In the genomic region with DNA sequence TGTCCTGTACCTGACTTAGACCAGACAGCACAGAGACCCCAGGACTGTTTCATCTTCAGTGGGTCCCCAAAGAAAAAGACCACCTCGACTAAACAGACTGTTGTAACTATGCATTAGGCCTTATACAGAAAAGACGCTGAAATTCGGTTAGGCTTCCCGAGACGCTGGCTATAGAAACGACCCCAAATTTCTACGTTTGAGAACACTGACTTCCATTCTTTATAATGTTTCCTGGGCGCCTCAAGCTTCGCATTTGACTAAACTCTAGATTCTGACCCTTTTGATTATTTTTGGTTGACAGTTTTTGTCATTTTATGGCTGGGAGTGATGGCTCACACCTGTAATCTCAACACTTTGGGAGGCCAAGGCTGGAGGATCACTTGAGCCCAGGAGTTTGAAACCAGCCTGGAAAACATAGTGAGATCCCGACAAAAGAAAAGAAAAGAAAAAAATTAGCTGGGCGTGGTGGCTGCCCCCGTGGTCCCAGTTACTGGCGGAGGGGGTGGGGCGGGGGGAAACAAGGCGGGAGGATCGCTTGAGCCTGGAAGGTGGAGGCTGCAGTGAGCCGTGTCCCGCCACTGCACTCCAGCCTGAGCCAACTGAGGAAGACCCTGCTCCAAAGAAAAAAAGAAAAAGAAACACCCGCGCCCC, we compare ENCODE assay signal across 8 cellular contexts. TPM values are rescaled to one million over a fixed set of nuclear protein-coding genes. Genes with fewer than 3 reads are reported as not detected.
DNase-seq lines count a peak whose midpoint lies in the region; ATAC-seq and TF ChIP-seq lines count a peak whose summit lies in the region.

No MANE protein-coding gene starts in this region.

- H3K36me3 ChIP-seq in iPS DF 6.9 (ENCODE audit: control insufficient read depth, insufficient read depth, low read length) = no peaks in the 10 kb centered on the region

- H3K36me3 Mint-ChIP-seq in HFFc6 (ENCODE audit: low read depth) = no peaks in the 10 kb centered on the region; the same call in 1 of the 2 replicates
- peaks cover 22% of the 10 kb centered on the region for H3K36me3 Mint-ChIP-seq in activated CD8-positive, alpha-beta T cell treated with anti-CD3 and anti-CD28 coated beads, Interleukin-2, amount 10 ng/mL, durations not matched to agents 7 days and 5 days (ENCODE audit: low read depth)
- peaks cover 32% of the 10 kb centered on the region for H3K36me3 Mint-ChIP-seq in stimulated activated effector memory CD8-positive, alpha-beta T cell treated with anti-CD3 and anti-CD28 coated beads, Interleukin-12 subunit alpha, Interleukin-12 subunit beta, amount 100 ng/mL, for 72 hours

- no peak for TF ChIP-seq CTCF in HFFc6 (IDR thresholded peaks at IDR 0.05)

- H3K4me1 Mint-ChIP-seq in HFFc6 (ENCODE audit: low read depth) = peaks cover 66% of the 10 kb centered on the region
- H3K4me1 Mint-ChIP-seq in activated CD8-positive, alpha-beta T cell treated with anti-CD3 and anti-CD28 coated beads, Interleukin-2, amount 10 ng/mL, durations not matched to agents 7 days and 5 days (ENCODE audit: low read depth) = peaks cover 42% of the 10 kb centered on the region
- peaks cover 45% of the 10 kb centered on the region for H3K4me1 Mint-ChIP-seq in stimulated activated effector memory CD8-positive, alpha-beta T cell treated with anti-CD3 and anti-CD28 coated beads, Interleukin-12 subunit alpha, Interleukin-12 subunit beta, amount 100 ng/mL, for 72 hours

- H3K9me3 Mint-ChIP-seq in HFFc6 = no peaks in the 10 kb centered on the region
- H3K9me3 Mint-ChIP-seq in activated CD8-positive, alpha-beta T cell treated with anti-CD3 and anti-CD28 coated beads, Interleukin-2, amount 10 ng/mL, durations not matched to agents 7 days and 5 days (ENCODE audit: insufficient read depth) = no peaks in the 10 kb centered on the region
- no peaks in the 10 kb centered on the region for H3K9me3 Mint-ChIP-seq in stimulated activated effector memory CD8-positive, alpha-beta T cell treated with anti-CD3 and anti-CD28 coated beads, Interleukin-12 subunit alpha, Interleukin-12 subunit beta, amount 100 ng/mL, for 72 hours

- no peak for DNase-seq in HFFc6
- no peak for DNase-seq in activated CD8-positive, alpha-beta T cell treated with anti-CD3 and anti-CD28 coated beads, Interleukin-2, amount 10 ng/mL, durations not matched to agents 7 days and 5 days
- no peak for DNase-seq in iPS DF 6.9 (ENCODE audit: low read depth, low spot score)
- no peak for DNase-seq in stimulated activated effector memory CD8-positive, alpha-beta T cell treated with anti-CD3 and anti-CD28 coated beads, Interleukin-12 subunit alpha, Interleukin-12 subunit beta, amount 100 ng/mL, for 72 hours (ENCODE audit: low spot score in 2 of 2)
- no peak for DNase-seq in cerebellar nuclear complex (lab: John Stamatoyannopoulos, UW)
- DNase-seq in glomerular visceral epithelial cell (ENCODE audit: extremely low spot score) = no peak
- DNase-seq in NCI-H345 (lab: John Stamatoyannopoulos, UW) = no peak
- DNase-seq in NCI-H1092 treated with DMSO at 0.1 percent for 48 hours (lab: John Stamatoyannopoulos, UW) = no peak

- no CpG with 5 or more reads among the region's 20 CpGs for WGBS in iPS DF 6.9 (ENCODE audit: insufficient coverage, insufficient read length)

- no peak for ATAC-seq in activated CD8-positive, alpha-beta T cell treated with anti-CD3 and anti-CD28 coated beads, Interleukin-2, amount 10 ng/mL, durations not matched to agents 7 days and 5 days
- no peak for ATAC-seq in stimulated activated effector memory CD8-positive, alpha-beta T cell treated with anti-CD3 and anti-CD28 coated beads, Interleukin-12 subunit alpha, Interleukin-12 subunit beta, amount 100 ng/mL, for 72 hours

- peak overlapping the region; percentile 76 for H3K4me3 ChIP-seq in iPS DF 6.9 (ENCODE audit: low read length)

- no peaks in the 10 kb centered on the region for H3K27me3 ChIP-seq in iPS DF 6.9 (ENCODE audit: control insufficient read depth, insufficient read depth, low read length)

- peaks cover 1% of the 10 kb centered on the region; the same call in 1 of the 2 replicates for H3K4me1 ChIP-seq in iPS DF 6.9 (ENCODE audit: control insufficient read depth, insufficient read depth, low read length)

- peak overlapping the region; percentile 90 for H3K27ac Mint-ChIP-seq in HFFc6
- peak overlapping the region; percentile 93 for H3K27ac Mint-ChIP-seq in activated CD8-positive, alpha-beta T cell treated with anti-CD3 and anti-CD28 coated beads, Interleukin-2, amount 10 ng/mL, durations not matched to agents 7 days and 5 days
- H3K27ac Mint-ChIP-seq in stimulated activated effector memory CD8-positive, alpha-beta T cell treated with anti-CD3 and anti-CD28 coated beads, Interleukin-12 subunit alpha, Interleukin-12 subunit beta, amount 100 ng/mL, for 72 hours = peak overlapping the region; percentile 92

- H3K27ac ChIP-seq in iPS DF 6.9 (ENCODE audit: low read length) = no peak overlapping the region

- POLR2A ChIA-PET in activated CD8-positive, alpha-beta T cell treated with anti-CD3 and anti-CD28 coated beads, Interleukin-2, amount 10 ng/mL, durations not matched to agents 7 days and 5 days (lab: Charles Lee) = interaction anchor here (1.1 to 3.9 kb wide), 3 partner anchors 73 to 222 kb away, joined by 3 to 37 read pairs (median 3); a partner anchor contains a TSS

- H3K4me3 Mint-ChIP-seq in HFFc6 = peak overlapping the region; percentile 88
- H3K4me3 Mint-ChIP-seq in activated CD8-positive, alpha-beta T cell treated with anti-CD3 and anti-CD28 coated beads, Interleukin-2, amount 10 ng/mL, durations not matched to agents 7 days and 5 days = peak overlapping the region; percentile 86
- peak overlapping the region; percentile 89 for H3K4me3 Mint-ChIP-seq in stimulated activated effector memory CD8-positive, alpha-beta T cell treated with anti-CD3 and anti-CD28 coated beads, Interleukin-12 subunit alpha, Interleukin-12 subunit beta, amount 100 ng/mL, for 72 hours

- CTCF ChIA-PET in activated CD8-positive, alpha-beta T cell treated with anti-CD3 and anti-CD28 coated beads, Interleukin-2, amount 10 ng/mL, durations not matched to agents 7 days and 5 days (lab: Charles Lee) = no interaction called here

- no peaks in the 10 kb centered on the region; the same call in none of the 2 replicates for H3K27me3 Mint-ChIP-seq in HFFc6 (ENCODE audit: insufficient read depth)
- H3K27me3 Mint-ChIP-seq in activated CD8-positive, alpha-beta T cell treated with anti-CD3 and anti-CD28 coated beads, Interleukin-2, amount 10 ng/mL, durations not matched to agents 7 days and 5 days (ENCODE audit: low read depth) = no peaks in the 10 kb centered on the region

- H3K9me3 ChIP-seq in iPS DF 6.9 (ENCODE audit: control insufficient read depth, insufficient read depth, low read length) = no peaks in the 10 kb centered on the region

RNA-seq across cellular contexts. Expression of a gene that starts 0.9 kb away (rescaled TPM):
- total RNA-seq in HFFc6 (2021; fragmentation: NEBNext Ultra II Directional; extraction: Animal tissue kit (Norgen Biotek cat#: 25700)) = 10 to 100 TPM; 24.1 to 29.4 (median 27.7) TPM
- 10 to 100 TPM; 72.2 to 82.7 TPM for total RNA-seq in activated CD8-positive, alpha-beta T cell treated with anti-CD3 and anti-CD28 coated beads, Interleukin-2, amount 10 ng/mL, durations not matched to agents 7 days and 5 days
